1 cellular context compared by ENCODE assay signal in the genomic region with DNA sequence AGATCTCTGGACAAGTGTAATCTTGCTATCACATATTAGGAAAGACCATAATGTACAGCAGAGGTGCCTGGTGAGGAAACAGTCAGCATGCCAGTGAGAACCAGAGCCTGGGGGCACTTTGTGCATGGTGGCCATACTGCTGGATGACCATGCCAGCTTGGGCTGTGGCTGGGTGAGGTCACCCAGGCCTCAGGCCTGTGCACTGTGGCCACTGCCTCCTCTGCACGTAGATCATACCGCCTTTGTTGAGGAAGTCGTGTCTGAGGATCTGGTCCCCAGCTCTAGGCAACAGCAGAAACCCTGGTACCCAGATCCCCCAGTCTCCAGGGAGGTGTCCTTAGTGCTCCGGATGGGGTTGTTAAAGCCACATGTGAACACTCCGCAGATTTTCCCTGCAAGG.
TF ChIP-seq lines count a peak whose summit lies in the region.

No MANE protein-coding gene starts in this region.

TF ChIP-seq in K562, 482 proteins besides CTCF, POLR2A, EP300 and RAD21 (continued from another document):
- TF ChIP-seq, protein P1, sequence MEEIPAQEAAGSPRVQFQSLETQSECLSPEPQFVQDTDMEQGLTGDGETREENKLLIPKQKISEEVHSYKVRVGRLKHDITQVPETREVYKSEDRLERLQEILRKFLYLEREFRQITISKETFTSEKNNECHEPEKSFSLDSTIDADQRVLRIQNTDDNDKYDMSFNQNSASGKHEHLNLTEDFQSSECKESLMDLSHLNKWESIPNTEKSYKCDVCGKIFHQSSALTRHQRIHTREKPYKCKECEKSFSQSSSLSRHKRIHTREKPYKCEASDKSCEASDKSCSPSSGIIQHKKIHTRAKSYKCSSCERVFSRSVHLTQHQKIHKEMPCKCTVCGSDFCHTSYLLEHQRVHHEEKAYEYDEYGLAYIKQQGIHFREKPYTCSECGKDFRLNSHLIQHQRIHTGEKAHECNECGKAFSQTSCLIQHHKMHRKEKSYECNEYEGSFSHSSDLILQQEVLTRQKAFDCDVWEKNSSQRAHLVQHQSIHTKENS (CRISPR knock-in tag; IDR thresholded peaks at IDR 0.05), result no peak
- TF ChIP-seq ZNF140 (CRISPR knock-in tag; IDR thresholded peaks at IDR 0.05) (no peak), TRIM24 (IDR thresholded peaks at IDR 0.05) (no peak), RBBP5 (IDR thresholded peaks at IDR 0.05; ENCODE audit: borderline replicate concordance, insufficient read depth, low read length, poor library complexity, severe bottlenecking) (no peak), MECOM (CRISPR knock-in tag; IDR thresholded peaks at IDR 0.05) (no peak), ZFP36 (IDR thresholded peaks at IDR 0.05; ENCODE audit: low read depth, low read length, partially characterized antibody) (no peak)
- TF ChIP-seq, protein P2, sequence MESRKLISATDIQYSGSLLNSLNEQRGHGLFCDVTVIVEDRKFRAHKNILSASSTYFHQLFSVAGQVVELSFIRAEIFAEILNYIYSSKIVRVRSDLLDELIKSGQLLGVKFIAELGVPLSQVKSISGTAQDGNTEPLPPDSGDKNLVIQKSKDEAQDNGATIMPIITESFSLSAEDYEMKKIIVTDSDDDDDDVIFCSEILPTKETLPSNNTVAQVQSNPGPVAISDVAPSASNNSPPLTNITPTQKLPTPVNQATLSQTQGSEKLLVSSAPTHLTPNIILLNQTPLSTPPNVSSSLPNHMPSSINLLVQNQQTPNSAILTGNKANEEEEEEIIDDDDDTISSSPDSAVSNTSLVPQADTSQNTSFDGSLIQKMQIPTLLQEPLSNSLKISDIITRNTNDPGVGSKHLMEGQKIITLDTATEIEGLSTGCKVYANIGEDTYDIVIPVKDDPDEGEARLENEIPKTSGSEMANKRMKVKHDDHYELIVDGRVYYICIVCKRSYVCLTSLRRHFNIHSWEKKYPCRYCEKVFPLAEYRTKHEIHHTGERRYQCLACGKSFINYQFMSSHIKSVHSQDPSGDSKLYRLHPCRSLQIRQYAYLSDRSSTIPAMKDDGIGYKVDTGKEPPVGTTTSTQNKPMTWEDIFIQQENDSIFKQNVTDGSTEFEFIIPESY (CRISPR knock-in tag; IDR thresholded peaks at IDR 0.05), result no peak
- TF ChIP-seq, protein P3, sequence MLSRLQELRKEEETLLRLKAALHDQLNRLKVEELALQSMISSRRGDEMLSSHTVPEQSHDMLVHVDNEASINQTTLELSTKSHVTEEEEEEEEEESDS (CRISPR knock-in tag; IDR thresholded peaks at IDR 0.05), result no peak
